10 cellular contexts compared by ENCODE assay signal in genomic region chr2:208363485-208363884, GRCh38. TPM values are rescaled to one million over a fixed set of nuclear protein-coding genes. Genes with fewer than 3 reads are reported as not detected.
A peak's percentile ranks its signal among the peaks of the same experiment; 100 is the strongest.
DNase-seq lines count a peak whose midpoint lies in the region; ATAC-seq and TF ChIP-seq lines count a peak whose summit lies in the region.
"Had no signal": no experiment of that assay in that cellular context is flagged by ENCODE, and none has a peak within 500 bp of the region (broad histone marks: within the 10 kb centered on the region; RNA-seq: fewer than 3 reads in every experiment).

No MANE protein-coding gene starts in this region.

- TF ChIP-seq CTCF in testis (IDR thresholded peaks at IDR 0.05) (no peak), GM20000 (IDR thresholded peaks at IDR 0.05; ENCODE audit: extremely low read depth, missing control alignments) (no peak)

- H3K27me3 ChIP-seq in testis: no peaks in the 10 kb centered on the region

- no peaks in the 10 kb centered on the region for H3K9me3 ChIP-seq in testis

- H3K4me1 ChIP-seq in testis: no peaks in the 10 kb centered on the region

- no peak for TF ChIP-seq POLR2A in testis (IDR thresholded peaks at IDR 0.05)

- peak; percentile 71 for ATAC-seq in GM21423 (IDR thresholded peaks at IDR 0.05; ENCODE audit: unreplicated experiment)
- ATAC-seq in HG03558 (IDR thresholded peaks at IDR 0.05; ENCODE audit: extremely low read depth, unreplicated experiment): peak; percentile 49

- DNase-seq in DMS 273 treated with DMSO at 0.1 percent for 48 hours (lab: John Stamatoyannopoulos, UW) (peak; percentile 54), dermis blood vessel endothelial cell (peak; percentile 16), testis (no peak), GM20000 (ENCODE audit: low spot score) (no peak), GM19238 (ENCODE audit: insufficient read length, low spot score) (no peak), SKM-1 (lab: John Stamatoyannopoulos, UW; ENCODE audit: unreplicated experiment) (no peak)
- DNase-seq: kidney, NCI-H2227 treated with DMSO at 0.1 percent for 48 hours had no signal

- H3K27ac ChIP-seq in testis: no peak overlapping the region

- no peaks in the 10 kb centered on the region for H3K36me3 ChIP-seq in testis (ENCODE audit: low read depth, missing control alignments)

- intact Hi-C loops in testis (cut with DNase I; ENCODE audit: low total_unique reads): no loop called here

- 82 to 84% methylated on average over 2 of the region's 2 CpGs for WGBS in testis, 2 donors

- H3K4me3 ChIP-seq in testis: no peak overlapping the region

RNA-seq across cellular contexts. Expression of gene PTH2R, which starts 43.1 kb away (rescaled TPM):
- total RNA-seq in dermis blood vessel endothelial cell (not detected in 2 replicates), testis (1 to 10 TPM; 1.5 to 1.9 TPM)
- 1.3 TPM for polyA plus RNA-seq in testis (ENCODE audit: insufficient read depth, low read depth, low replicate concordance)

Comparison
In these comparisons a context has a peak if more than half of its experiments do, and no peak if none do; other contexts are left out.
1. DNase-seq: peak in DMS 273 treated with DMSO at 0.1 percent for 48 hours (single experiment) and dermis blood vessel endothelial cell (single experiment); none in testis (single experiment), GM20000 (single experiment), GM19238 (single experiment) and SKM-1 (single experiment).